ENCODE assay signal across 1 cellular context in genomic region chr13:50428183-50428877, GRCh38.
TF ChIP-seq lines count a peak whose summit lies in the region.

No MANE protein-coding gene starts in this region.

TF ChIP-seq in IMR-90, 13 proteins besides CTCF, POLR2A, EP300 and RAD21 (continued from another document):
- TF ChIP-seq SMC3 (IDR thresholded peaks at IDR 0.05; ENCODE audit: low read depth, low read length) (no peak), MAFK (IDR thresholded peaks at IDR 0.05; ENCODE audit: low read depth, low read length) (no peak), CHD1 (IDR thresholded peaks at IDR 0.05; ENCODE audit: low read depth, low read length) (no peak), RFX5 (IDR thresholded peaks at IDR 0.05; ENCODE audit: low read depth, low read length) (no peak), BHLHE40 (IDR thresholded peaks at IDR 0.05; ENCODE audit: low read depth, low read length) (no peak)
